8 cellular contexts compared by ENCODE assay signal in genomic region chr1:155729031-155729898, GRCh38. TPM values are rescaled to one million over a fixed set of nuclear protein-coding genes. Genes with fewer than 3 reads are reported as not detected.
A peak's percentile ranks its signal among the peaks of the same experiment; 100 is the strongest.
DNase-seq lines count a peak whose midpoint lies in the region; ATAC-seq and TF ChIP-seq lines count a peak whose summit lies in the region.

No MANE protein-coding gene starts in this region.

- H3K9me3 ChIP-seq in MG63 (no peaks in the 10 kb centered on the region), lung (ENCODE audit: control insufficient read depth in 2 of 2, insufficient read depth in 1 of 2, low read length in 1 of 2) (no peaks in the 10 kb centered on the region)

- no peak overlapping the region for H3K27ac ChIP-seq in lung (ENCODE audit: low read depth in 1 of 2, low read length in 1 of 2)

- ATAC-seq in lung (ENCODE audit: insufficient read depth, low FRiP score) (peak; percentile 19), HG02642 (IDR thresholded peaks at IDR 0.05; ENCODE audit: poor library complexity, unreplicated experiment) (no peak)

- H3K27ac Mint-ChIP-seq in type B pancreatic cell = peak overlapping the region; percentile 85

- H3K36me3 Mint-ChIP-seq in type B pancreatic cell = peaks cover 6% of the 10 kb centered on the region

- 66 to 69% methylated on average over 12 of the region's 12 CpGs for WGBS in lung, 2 donors

- no peaks in the 10 kb centered on the region for H3K9me3 Mint-ChIP-seq in type B pancreatic cell

- TF ChIP-seq CTCF in lung (IDR thresholded peaks at IDR 0.05; ENCODE audit: control extremely low read depth, extremely low read depth) (peak; percentile 41), type B pancreatic cell (conservative IDR thresholded peaks at IDR 0.05) (peak; percentile 83)

- H3K4me3 ChIP-seq in MG63 = no peak overlapping the region
- H3K4me3 ChIP-seq in lung = no peak overlapping the region

- H3K27me3 ChIP-seq in MG63 (no peaks in the 10 kb centered on the region), lung (ENCODE audit: control insufficient read depth, insufficient read depth) (no peaks in the 10 kb centered on the region)

- DNase-seq in activated CD8-positive, alpha-beta memory T cell treated with anti-CD3 and anti-CD28 coated beads, Interleukin-2, amount 50 U/mL, for 4 hours = peak; percentile 29
- DNase-seq in activated CD8-positive, alpha-beta memory T cell treated with anti-CD3 and anti-CD28 coated beads, Interleukin-2, amount 50 U/mL, for 48 hours = no peak
- DNase-seq in MG63 (peak; percentile 51), SW480 (ENCODE audit: low spot score) (peak; percentile 49), dermis microvascular lymphatic vessel endothelial cell (ENCODE audit: low read depth in 2 of 2) (peak; percentile 73 to 74), lung (ENCODE audit: low spot score) (peak; percentile 51), type B pancreatic cell (ENCODE audit: extremely low spot score, unreplicated experiment) (peak; percentile 72)

- H3K4me1 ChIP-seq in lung (ENCODE audit: control insufficient read depth in 2 of 2, insufficient read depth in 2 of 2, low read length in 2 of 2) = no peaks in the 10 kb centered on the region

- peaks cover 78% of the 10 kb centered on the region for H3K36me3 ChIP-seq in MG63
- peaks cover 5 to 20% of the 10 kb centered on the region in 2 donors for H3K36me3 ChIP-seq in lung (ENCODE audit: control insufficient read depth in 2 of 2, insufficient read depth in 2 of 2, low read length in 2 of 2)

- peaks cover 6% of the 10 kb centered on the region for H3K4me1 Mint-ChIP-seq in type B pancreatic cell (ENCODE audit: unreplicated experiment)

- no peak overlapping the region for H3K4me3 Mint-ChIP-seq in type B pancreatic cell

- H3K27me3 Mint-ChIP-seq in type B pancreatic cell = no peaks in the 10 kb centered on the region

RNA-seq across cellular contexts. Expression of gene DAP3, which starts 40.4 kb away (rescaled TPM):
- total RNA-seq in MG63 (2014; rRNA removed; shearing (Covaris generic); ENCODE audit: low replicate concordance) = 79.0 and 111 TPM in 2 replicates
- total RNA-seq in dermis microvascular lymphatic vessel endothelial cell = 38.0 and 39.1 TPM in 2 replicates
- total RNA-seq in lung = 10 to 100 TPM; 50.0 to 99.5 TPM
- 100 to 1,000 TPM in 1 of 2 donors, 10 to 100 TPM in 1; 85.1 to 101 TPM for polyA plus RNA-seq in lung
- 95.9 and 109 TPM in 2 replicates for total RNA-seq in type B pancreatic cell (ENCODE audit: low replicate concordance)

RNA-seq across cellular contexts. Expression of gene YY1AP1, which starts 40.7 kb away (rescaled TPM):
- total RNA-seq in MG63 (2014; rRNA removed; shearing (Covaris generic); ENCODE audit: low replicate concordance) = 32.6 and 48.1 TPM in 2 replicates
- total RNA-seq in dermis microvascular lymphatic vessel endothelial cell = 30.2 and 36.3 TPM in 2 replicates
- 100 to 1,000 TPM in 1 of 2 donors, 10 to 100 TPM in 1; 55.6 to 177 TPM for total RNA-seq in lung
- polyA plus RNA-seq in lung = 10 to 100 TPM; 25.7 to 41.0 TPM
- 44.5 and 50.8 TPM in 2 replicates for total RNA-seq in type B pancreatic cell (ENCODE audit: low replicate concordance)
